2 cellular contexts compared by ENCODE assay signal in genomic region chr12:131939007-131939406, GRCh38.
TF ChIP-seq lines count a peak whose summit lies in the region.

No MANE protein-coding gene starts in this region.

TF ChIP-seq in GM23338, 12 proteins besides CTCF, POLR2A, EP300 and RAD21:
- TF ChIP-seq ZNF331 (CRISPR knock-in tag; IDR thresholded peaks at IDR 0.05; ENCODE audit: low read depth) (no peak), REST (IDR thresholded peaks at IDR 0.05; ENCODE audit: unreplicated experiment) (no peak), NANOG (IDR thresholded peaks at IDR 0.05; ENCODE audit: borderline replicate concordance) (no peak), JUNB (IDR thresholded peaks at IDR 0.05; ENCODE audit: unreplicated experiment) (no peak), CREB1 (CRISPR knock-in tag; IDR thresholded peaks at IDR 0.05; ENCODE audit: low read depth) (no peak), EZH2phosphoT487 (IDR thresholded peaks at IDR 0.05; ENCODE audit: unreplicated experiment) (no peak), ZNF462 (CRISPR knock-in tag; IDR thresholded peaks at IDR 0.05) (no peak), ETS1 (IDR thresholded peaks at IDR 0.05) (no peak), STAT1 (IDR thresholded peaks at IDR 0.05; ENCODE audit: unreplicated experiment) (no peak), ZNF114 (CRISPR knock-in tag; IDR thresholded peaks at IDR 0.05) (no peak), EZH2 (IDR thresholded peaks at IDR 0.05; ENCODE audit: low read depth, unreplicated experiment) (no peak), POLR2AphosphoS5 (IDR thresholded peaks at IDR 0.05; ENCODE audit: low read depth) (no peak)

TF ChIP-seq in GM12878, 131 proteins besides CTCF, POLR2A, EP300 and RAD21:
- TF ChIP-seq SRF (IDR thresholded peaks at IDR 0.05; ENCODE audit: low read depth in 2 of 2, low read length in 2 of 2) (no peak), CBFB (IDR thresholded peaks at IDR 0.05; ENCODE audit: low read depth) (no peak), NKRF (conservative IDR thresholded peaks at IDR 0.05) (no peak), CUX1 (IDR thresholded peaks at IDR 0.05; ENCODE audit: insufficient replicate concordance, low read depth, low read length) (no peak), MXI1 (IDR thresholded peaks at IDR 0.05; ENCODE audit: low read depth, low read length) (no peak), HDAC6 (IDR thresholded peaks at IDR 0.05; ENCODE audit: unreplicated experiment) (no peak), JUND (IDR thresholded peaks at IDR 0.05; ENCODE audit: low read depth, low read length) (no peak), MTA2 (IDR thresholded peaks at IDR 0.05; ENCODE audit: low read depth) (no peak), CEBPZ (IDR thresholded peaks at IDR 0.05; ENCODE audit: low read depth, low read length) (no peak), CHD2 (IDR thresholded peaks at IDR 0.05; ENCODE audit: borderline replicate concordance, low read depth, low read length) (no peak), ZBTB4 (CRISPR knock-in tag; IDR thresholded peaks at IDR 0.05) (no peak), DPF2 (IDR thresholded peaks at IDR 0.05) (no peak), IRF5 (IDR thresholded peaks at IDR 0.05; ENCODE audit: borderline replicate concordance) (no peak), RELA (IDR thresholded peaks at IDR 0.05; ENCODE audit: borderline replicate concordance, partially characterized antibody) (no peak), ATF2 (IDR thresholded peaks at IDR 0.05; ENCODE audit: low read length) (no peak), CBX3 (IDR thresholded peaks at IDR 0.05; ENCODE audit: borderline replicate concordance, low read depth) (no peak)
TF ChIP-seq in GM12878: peak in this region for 0.
